Comparison of ENCODE assay signal across 21 cellular contexts in genomic region chr14:72583316-72584272, GRCh38.
"Had no signal": no experiment of that assay in that cellular context is flagged by ENCODE, and none has a peak within 500 bp of the region (broad histone marks: within the 10 kb centered on the region; RNA-seq: fewer than 3 reads in every experiment).

No MANE protein-coding gene starts in this region.

- H3K4me1 Mint-ChIP-seq: central memory CD8-positive, alpha-beta T cell; stimulated activated naive CD8-positive, alpha-beta T cell treated with anti-CD3 and anti-CD28 coated beads, Interleukin-15, amount 100 ng/mL, for 72 hours had no signal

- H3K4me1 ChIP-seq: gastrocnemius medialis, left lung, prostate gland, right atrium auricular region, suprapubic skin, transverse colon, vagina had no signal

- H3K4me3 Mint-ChIP-seq: central memory CD8-positive, alpha-beta T cell; stimulated activated naive CD8-positive, alpha-beta T cell treated with anti-CD3 and anti-CD28 coated beads, Interleukin-15, amount 100 ng/mL, for 72 hours had no signal

- H3K27me3 ChIP-seq: gastrocnemius medialis, left lung, right atrium auricular region, suprapubic skin, vagina had no signal

- ATAC-seq: gastrocnemius medialis, left lung had no signal

- DNase-seq: activated CD4-positive, alpha-beta T cell treated with anti-CD3 and anti-CD28 coated beads for 1 hour; activated CD4-positive, alpha-beta T cell treated with anti-CD3 and anti-CD28 coated beads, Interleukin-2, amount 50 U/mL, for 4 hours; activated naive CD4-positive, alpha-beta T cell treated with Interleukin-2 at 50 U/mL for 16 hours; aorta; effector CD8-positive, alpha-beta T cell; gastrocnemius medialis; head of caudate nucleus; kidney; left lung; midbrain; stimulated activated naive CD8-positive, alpha-beta T cell treated with anti-CD3 and anti-CD28 coated beads, Interleukin-15, amount 100 ng/mL, for 72 hours; T-helper 2 cell; transverse colon had no signal

- H3K9me3 ChIP-seq: gastrocnemius medialis, left lung, prostate gland, right atrium auricular region, suprapubic skin, transverse colon, vagina had no signal

- H3K36me3 ChIP-seq: gastrocnemius medialis, left lung, prostate gland, right atrium auricular region, suprapubic skin, transverse colon, vagina had no signal

- H3K27me3 Mint-ChIP-seq: stimulated activated naive CD8-positive, alpha-beta T cell treated with anti-CD3 and anti-CD28 coated beads, Interleukin-15, amount 100 ng/mL, for 72 hours had no signal

- H3K9me3 Mint-ChIP-seq: central memory CD8-positive, alpha-beta T cell had no signal

- FAIRE-seq: kidney had no signal

- H3K27ac ChIP-seq: gastrocnemius medialis, left lung, prostate gland, right atrium auricular region, skin epidermis, suprapubic skin, transverse colon, vagina, VCaP had no signal

- H3K4me3 ChIP-seq: gastrocnemius medialis, left lung, prostate gland, right atrium auricular region, skin epidermis, suprapubic skin, transverse colon, vagina had no signal

- H3K27ac Mint-ChIP-seq: activated T-helper 2 cell treated with anti-CD3 and anti-CD28 coated beads, Interferon-gamma antibody, Interleukin-2, Interleukin-4, amounts not matched to agents 10 μg/mL and 5 μg/mL and 100 μg/mL, durations not matched to agents 14 hours and 24 hours and 36 hours; stimulated activated naive CD8-positive, alpha-beta T cell treated with anti-CD3 and anti-CD28 coated beads, Interleukin-15, amount 100 ng/mL, for 72 hours had no signal
